Comparison of ENCODE assay signal across 19 cellular contexts in genomic region chr15:25207369-25207768, GRCh38.
DNase-seq lines count a peak whose midpoint lies in the region; TF ChIP-seq lines count a peak whose summit lies in the region.
"Had no signal": no experiment of that assay in that cellular context is flagged by ENCODE, and none has a peak within 500 bp of the region (broad histone marks: within the 10 kb centered on the region; RNA-seq: fewer than 3 reads in every experiment).

No MANE protein-coding gene starts in this region.

- H2BK120ac ChIP-seq in neuronal stem cell (ENCODE audit: low read depth, low read length), result no peak overlapping the region

- H2AFZ ChIP-seq in neuronal stem cell (ENCODE audit: low read length), result no peak overlapping the region
- no peak overlapping the region for H2AFZ ChIP-seq in smooth muscle cell (ENCODE audit: low read depth)

- H2AK5ac ChIP-seq in neuronal stem cell (ENCODE audit: low read depth, low read length), result no peak overlapping the region

- H3K9ac ChIP-seq in neuronal stem cell (ENCODE audit: low read depth, low read length, poor library complexity), result peak overlapping the region; percentile 4
- H3K9ac ChIP-seq in smooth muscle cell (ENCODE audit: low read depth), result no peak overlapping the region
- H3K9ac ChIP-seq: BLaER1 had no signal

- H3K27me3 ChIP-seq in neuronal stem cell (ENCODE audit: control insufficient read depth in 3 of 3, insufficient read depth in 3 of 3, low read depth in 1 of 3, low read length in 3 of 3) (no peaks in the 10 kb centered on the region), smooth muscle cell (ENCODE audit: low read depth) (no peaks in the 10 kb centered on the region)
- H3K27me3 ChIP-seq: BE2C, BLaER1 had no signal

- H3K4me2 ChIP-seq in neuronal stem cell (ENCODE audit: insufficient read depth, low read length, poor library complexity, severe bottlenecking), result no peak overlapping the region
- H3K4me2 ChIP-seq in smooth muscle cell, result no peak overlapping the region
- H3K4me2 ChIP-seq: BLaER1 had no signal

- TF ChIP-seq CTCF in smooth muscle cell (IDR thresholded peaks at IDR 0.05; ENCODE audit: borderline replicate concordance, insufficient read depth, poor library complexity, severe bottlenecking), result no peak

- H2BK15ac ChIP-seq in neuronal stem cell (ENCODE audit: low read length), result no peak overlapping the region

- H4K20me1 ChIP-seq in smooth muscle cell (ENCODE audit: low read depth), result no peaks in the 10 kb centered on the region
- H4K20me1 ChIP-seq: BLaER1 had no signal

- H2BK5ac ChIP-seq in neuronal stem cell (ENCODE audit: low read length), result no peak overlapping the region

- in situ Hi-C loops in G401 (cut with HindIII; ENCODE audit: low sequenced_read_pairs), result no loop called here

- H3K36me3 ChIP-seq in neuronal stem cell (replicated peaks in 1 of 2; ENCODE audit: control insufficient read depth in 2 of 2, insufficient read depth in 2 of 2, low read length in 2 of 2), result no peaks in the 10 kb centered on the region
- H3K36me3 ChIP-seq in smooth muscle cell (ENCODE audit: low read depth), result no peaks in the 10 kb centered on the region
- H3K36me3 ChIP-seq: BE2C, BLaER1 had no signal

- WGBS in neuronal stem cell (ENCODE audit: extremely low coverage in 2 of 2, insufficient read length in 2 of 2, insufficient replicate concordance in 1 of 2), 2 donors, result no CpG with 5 or more reads among the region's 5 CpGs
- WGBS in smooth muscle cell (ENCODE audit: low lambda C conversion rate), result 85% methylated on average over 5 of the region's 5 CpGs

- H3K4me3 ChIP-seq in neuronal stem cell (ENCODE audit: low read length in 2 of 2) (peak overlapping the region in 1 of 2 donors; percentile 5), smooth muscle cell (no peak overlapping the region)
- H3K4me3 ChIP-seq: BLaER1 had no signal

- H3K9me3 ChIP-seq in neuronal stem cell (replicated peaks in 1 of 2; ENCODE audit: control insufficient read depth in 2 of 2, insufficient read depth in 1 of 2, low read depth in 1 of 2, low read length in 2 of 2) (peaks cover 0 to 70% of the 10 kb centered on the region in 2 donors), smooth muscle cell (replicated peaks; ENCODE audit: low read depth) (no peaks in the 10 kb centered on the region)

- DNase-seq in G401 (ENCODE audit: low spot score), result peak; percentile 66
- DNase-seq in cerebellar cortex (ENCODE audit: low spot score), result peak; percentile 49
- DNase-seq in neuronal stem cell (ENCODE audit: low spot score), result no peak
- no peak for DNase-seq in smooth muscle cell (lab: John Stamatoyannopoulos, UW; ENCODE audit: unreplicated experiment)
- DNase-seq in NOMO-1 treated with dmso at 0.1 percent for 144 hours (lab: John Stamatoyannopoulos, UW; ENCODE audit: unreplicated experiment), result no peak
- DNase-seq: 8988T; ACHN; BE2C; CD4-positive, alpha-beta memory T cell; CD4-positive, CD25-positive, alpha-beta regulatory T cell; CD8-positive, alpha-beta memory T cell; COR-L47; DMS 273 treated with DMSO at 0.1 percent for 48 hours; DMS153; DMS79; DND-41; EL; GF-D8 had no signal

- no peak overlapping the region for H3K18ac ChIP-seq in neuronal stem cell (ENCODE audit: low read length)

- no peaks in the 10 kb centered on the region for H3K79me1 ChIP-seq in neuronal stem cell (ENCODE audit: low read depth, low read length)

- H4K8ac ChIP-seq in neuronal stem cell (ENCODE audit: low read depth, low read length), result no peak overlapping the region

- H3K4me1 ChIP-seq in neuronal stem cell (ENCODE audit: control insufficient read depth in 2 of 2, insufficient read depth in 1 of 2, low read depth in 1 of 2, low read length in 2 of 2) (no peaks in the 10 kb centered on the region), smooth muscle cell (ENCODE audit: low read depth) (no peaks in the 10 kb centered on the region)
- H3K4me1 ChIP-seq: BE2C, BLaER1 had no signal

- H3K23ac ChIP-seq in neuronal stem cell (ENCODE audit: low read depth, low read length, poor library complexity), result no peak overlapping the region

- no peak overlapping the region for H4K91ac ChIP-seq in neuronal stem cell (ENCODE audit: low read depth, low read length, poor library complexity)

- H3F3A ChIP-seq in smooth muscle cell (ENCODE audit: low read depth), result no peaks in the 10 kb centered on the region

- H3K79me2 ChIP-seq in smooth muscle cell (ENCODE audit: low read depth), result no peaks in the 10 kb centered on the region

- no peak overlapping the region for H3K4ac ChIP-seq in neuronal stem cell (ENCODE audit: low read length)

- H3K14ac ChIP-seq in neuronal stem cell (ENCODE audit: low read length), result peak overlapping the region; percentile 38

- no peak overlapping the region for H2BK12ac ChIP-seq in neuronal stem cell (ENCODE audit: low read length)

- H3K27ac ChIP-seq in neuronal stem cell (replicated peaks; ENCODE audit: low read length), result no peak overlapping the region
- no peak overlapping the region for H3K27ac ChIP-seq in smooth muscle cell (ENCODE audit: low read depth)
- H3K27ac ChIP-seq: BLaER1 had no signal

Comparison
In these comparisons a context has a peak if more than half of its experiments do, and no peak if none do; other contexts are left out.
1. DNase-seq: peak in G401 (single experiment) and cerebellar cortex (single experiment); none in neuronal stem cell (single experiment), smooth muscle cell (single experiment) and NOMO-1 treated with dmso at 0.1 percent for 144 hours (single experiment).